ENCODE assay signal across 13 cellular contexts in genomic region chr3:58824777-58825176, GRCh38.
"Had no signal": no experiment of that assay in that cellular context is flagged by ENCODE, and none has a peak within 500 bp of the region (broad histone marks: within the 10 kb centered on the region; RNA-seq: fewer than 3 reads in every experiment).

No MANE protein-coding gene starts in this region.

- H3K36me3 ChIP-seq: brain microvascular endothelial cell, colonic mucosa, gastrocnemius medialis, heart left ventricle, pancreas, spleen, thyroid gland had no signal

- ATAC-seq: gastrocnemius medialis, heart left ventricle, natural killer cell, T-helper 17 cell had no signal

- DNase-seq: activated CD4-positive, alpha-beta T cell treated with anti-CD3 and anti-CD28 coated beads, Interleukin-2, amount 50 U/mL, for 4 hours; gastrocnemius medialis; natural killer cell; spleen; stimulated activated naive CD4-positive, alpha-beta T cell treated with Interleukin-2 at 50 U/mL for 16 hours; T-helper 17 cell had no signal

- H3K27me3 ChIP-seq: brain microvascular endothelial cell, colonic mucosa, gastrocnemius medialis, heart left ventricle, pancreas, spleen, thyroid gland had no signal

- H3K9me3 ChIP-seq: colonic mucosa, gastrocnemius medialis, heart left ventricle, pancreas, spleen, thyroid gland had no signal

- H3K27ac ChIP-seq: brain microvascular endothelial cell, colonic mucosa, gastrocnemius medialis, heart left ventricle, pancreas, spleen, thyroid gland, VCaP had no signal

- H3K4me3 ChIP-seq: colonic mucosa, gastrocnemius medialis, heart left ventricle, pancreas, spleen, thyroid gland had no signal

- H3K4me1 ChIP-seq: colonic mucosa, gastrocnemius medialis, heart left ventricle, spleen, thyroid gland had no signal

- FAIRE-seq: endometrium, pancreas had no signal
